Comparison of ENCODE assay signal across 31 cellular contexts in the genomic region with DNA sequence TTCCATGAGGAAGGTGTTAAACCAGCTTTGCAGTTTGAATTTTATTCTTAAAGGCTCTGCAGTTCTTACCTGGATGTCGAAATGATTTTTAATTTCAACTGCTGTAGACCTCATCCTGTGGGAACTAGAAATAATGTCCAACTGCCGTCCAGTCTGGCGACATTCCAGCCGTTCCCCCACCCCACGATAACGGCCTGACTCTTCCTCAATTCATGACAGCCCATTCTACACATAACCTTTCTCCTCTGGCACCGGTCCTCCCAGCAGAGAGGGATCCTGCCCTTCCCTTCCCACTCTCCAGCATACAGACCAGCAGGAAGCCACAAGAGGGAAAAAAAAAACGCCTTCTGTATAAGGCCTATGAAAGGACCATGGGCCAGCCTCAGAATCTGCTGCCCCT. TPM values are rescaled to one million over a fixed set of nuclear protein-coding genes. Genes with fewer than 3 reads are reported as not detected.
"Had no signal": no experiment of that assay in that cellular context is flagged by ENCODE, and none has a peak within 500 bp of the region (broad histone marks: within the 10 kb centered on the region; RNA-seq: fewer than 3 reads in every experiment).

No MANE protein-coding gene starts in this region.

- ATAC-seq: Panc1 had no signal

- H3K9me3 Mint-ChIP-seq: activated CD4-positive, alpha-beta T cell treated with anti-CD3 and anti-CD28 coated beads, Interleukin-2, amount 10 ng/mL, durations not matched to agents 24 days and 14 days; activated naive CD4-positive, alpha-beta T cell treated with anti-CD3 and anti-CD28 coated beads, Interleukin-2, amount 50 U/mL, for 24 hours; activated T-cell treated with anti-CD3 and anti-CD28 coated beads, Interleukin-2, amount 50 U/mL, for 24 hours; activated T-helper 2 cell treated with anti-CD3 and anti-CD28 coated beads, Interferon-gamma antibody, Interleukin-2, Interleukin-4, amounts not matched to agents 10 μg/mL and 5 μg/mL and 100 μg/mL, durations not matched to agents 14 hours and 24 hours and 36 hours; central memory CD8-positive, alpha-beta T cell had no signal

- H3K4me3 Mint-ChIP-seq: activated CD4-positive, alpha-beta T cell treated with anti-CD3 and anti-CD28 coated beads, Interleukin-2, amount 10 ng/mL, durations not matched to agents 24 days and 14 days; activated CD8-positive, alpha-beta T cell treated with anti-CD3 and anti-CD28 coated beads, Interleukin-2, amount 10 ng/mL, durations not matched to agents 7 days and 5 days; activated naive CD4-positive, alpha-beta T cell treated with anti-CD3 and anti-CD28 coated beads, Interleukin-2, amount 50 U/mL, for 24 hours; activated naive CD8-positive, alpha-beta T cell treated with anti-CD3 and anti-CD28 coated beads, Interleukin-2, amount 10 ng/mL, durations not matched to agents 7 days and 5 days; activated T-cell treated with anti-CD3 and anti-CD28 coated beads, Interleukin-2, amount 50 U/mL, for 24 hours; central memory CD8-positive, alpha-beta T cell had no signal

- DNase-seq: activated CD4-positive, alpha-beta T cell treated with anti-CD3 and anti-CD28 coated beads, Interleukin-2, amount 10 ng/mL, durations not matched to agents 24 days and 14 days; activated CD4-positive, alpha-beta T cell treated with anti-CD3 and anti-CD28 coated beads, Interleukin-2, amount 50 U/mL, for 48 hours; activated gamma-delta T cell; activated naive CD4-positive, alpha-beta T cell treated with Interleukin-2 at 50 U/mL for 16 hours; activated naive CD8-positive, alpha-beta T cell treated with anti-CD3 and anti-CD28 coated beads, Interleukin-2, amount 10 ng/mL, durations not matched to agents 7 days and 5 days; activated T-cell treated with anti-CD3 and anti-CD28 coated beads, Interleukin-2, amount 50 U/mL, for 24 hours; amygdala; NCI-H1105; NCI-H1417 treated with DMSO at 0.1 percent for 48 hours; NCI-H187 treated with DMSO at 0.1 percent for 48 hours; NCI-H2081; NCI-H2171 treated with DMSO at 0.1 percent for 48 hours; NCI-H2227 treated with DMSO at 0.1 percent for 48 hours; NCI-H446 treated with DMSO at 0.1 percent for 48 hours; NCI-H524; NCI-H69; SHP77; SJCRH30; T1000; WERI-Rb-1 had no signal

- H3K4me1 Mint-ChIP-seq: activated CD4-positive, alpha-beta T cell treated with anti-CD3 and anti-CD28 coated beads, Interleukin-2, amount 10 ng/mL, durations not matched to agents 24 days and 14 days; activated naive CD4-positive, alpha-beta T cell treated with anti-CD3 and anti-CD28 coated beads, Interleukin-2, amount 50 U/mL, for 24 hours; central memory CD8-positive, alpha-beta T cell had no signal

- H3K27me3 Mint-ChIP-seq: activated CD4-positive, alpha-beta T cell treated with anti-CD3 and anti-CD28 coated beads, Interleukin-2, amount 10 ng/mL, durations not matched to agents 24 days and 14 days; activated naive CD4-positive, alpha-beta T cell treated with anti-CD3 and anti-CD28 coated beads, Interleukin-2, amount 50 U/mL, for 24 hours; activated T-cell treated with anti-CD3 and anti-CD28 coated beads, Interleukin-2, amount 50 U/mL, for 24 hours; central memory CD8-positive, alpha-beta T cell had no signal

- H3K4me1 ChIP-seq: ascending aorta, SJCRH30 had no signal

- H3K27ac Mint-ChIP-seq: activated CD4-positive, alpha-beta T cell treated with anti-CD3 and anti-CD28 coated beads, Interleukin-2, amount 10 ng/mL, durations not matched to agents 24 days and 14 days; activated CD8-positive, alpha-beta T cell treated with anti-CD3 and anti-CD28 coated beads, Interleukin-2, amount 10 ng/mL, durations not matched to agents 7 days and 5 days; activated naive CD4-positive, alpha-beta T cell treated with anti-CD3 and anti-CD28 coated beads, Interleukin-2, amount 50 U/mL, for 24 hours; activated naive CD8-positive, alpha-beta T cell treated with anti-CD3 and anti-CD28 coated beads, Interleukin-2, amount 10 ng/mL, durations not matched to agents 7 days and 5 days; activated T-cell treated with anti-CD3 and anti-CD28 coated beads, Interleukin-2, amount 50 U/mL, for 24 hours; activated T-helper 2 cell treated with anti-CD3 and anti-CD28 coated beads, Interferon-gamma antibody, Interleukin-2, Interleukin-4, amounts not matched to agents 10 μg/mL and 5 μg/mL and 100 μg/mL, durations not matched to agents 14 hours and 24 hours and 36 hours had no signal

- H3K36me3 ChIP-seq: cardiac muscle cell, SJCRH30, WERI-Rb-1 had no signal

- H3K36me3 Mint-ChIP-seq: activated naive CD4-positive, alpha-beta T cell treated with anti-CD3 and anti-CD28 coated beads, Interleukin-2, amount 50 U/mL, for 24 hours; activated naive CD8-positive, alpha-beta T cell treated with anti-CD3 and anti-CD28 coated beads, Interleukin-2, amount 10 ng/mL, durations not matched to agents 7 days and 5 days had no signal

- H3K27me3 ChIP-seq: ascending aorta, cardiac muscle cell, SJCRH30 had no signal

- H3K4me3 ChIP-seq: ascending aorta, cardiac muscle cell, SJCRH30, SK-N-MC had no signal

- H3K9me3 ChIP-seq: ascending aorta, SJCRH30 had no signal

- H3K27ac ChIP-seq: ascending aorta, cardiac muscle cell, SJCRH30, SK-N-MC, WERI-Rb-1 had no signal

RNA-seq across cellular contexts. Expression of gene PRR15, which starts 51.8 kb away (rescaled TPM):
- total RNA-seq: activated CD4-positive, alpha-beta T cell treated with anti-CD3 and anti-CD28 coated beads, Interleukin-2, amount 10 ng/mL, durations not matched to agents 24 days and 14 days; activated CD8-positive, alpha-beta T cell treated with anti-CD3 and anti-CD28 coated beads, Interleukin-2, amount 10 ng/mL, durations not matched to agents 7 days and 5 days; activated naive CD8-positive, alpha-beta T cell treated with anti-CD3 and anti-CD28 coated beads, Interleukin-2, amount 10 ng/mL, durations not matched to agents 7 days and 5 days; activated T-helper 2 cell treated with anti-CD3 and anti-CD28 coated beads, Interferon-gamma antibody, Interleukin-2, Interleukin-4, amounts not matched to agents 10 μg/mL and 5 μg/mL and 100 μg/mL, durations not matched to agents 14 hours and 24 hours and 36 hours; ascending aorta; RPMI7951; SJCRH30; T-helper 1 cell treated with Interleukin-12 subunit alpha and Interleukin-12 subunit beta and Interleukin-4 antibody, amounts not matched to agents 30 ng/mL and 1 ng/mL, for 36 hours; T-helper 2 cell treated with Interferon-gamma antibody and Interleukin-4, amounts not matched to agents 100 ng/mL and 5 ng/mL, for 36 hours had no signal
